Comparison of ENCODE assay signal across 7 cellular contexts in the genomic region with DNA sequence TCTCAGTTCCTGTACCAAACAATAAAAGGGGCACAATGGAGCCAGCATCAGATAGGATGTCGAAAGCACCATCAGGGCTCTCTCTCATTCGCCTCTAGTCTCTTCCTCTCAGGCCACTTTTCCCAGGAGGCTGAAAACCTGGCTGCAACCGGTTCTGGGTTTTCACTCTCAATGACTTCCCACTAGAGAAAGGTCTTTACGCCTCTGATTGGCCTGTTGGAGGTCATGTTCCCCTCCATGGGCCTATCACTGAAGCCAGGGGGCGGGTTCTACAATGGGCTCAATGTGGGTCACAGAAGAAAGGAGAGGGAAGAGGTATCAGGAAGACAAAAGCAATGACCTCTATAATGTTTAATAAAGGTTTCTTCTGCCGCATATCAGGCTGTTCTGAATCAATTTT. TPM values are rescaled to one million over a fixed set of nuclear protein-coding genes. Genes with fewer than 3 reads are reported as not detected.
DNase-seq lines count a peak whose midpoint lies in the region; ATAC-seq and TF ChIP-seq lines count a peak whose summit lies in the region.

No MANE protein-coding gene starts in this region.

- no peaks in the 10 kb centered on the region for H3K9me3 ChIP-seq in thyroid gland

- no peak overlapping the region for H3K27ac Mint-ChIP-seq in activated T-helper 17 cell treated with anti-CD3 and anti-CD28 coated beads, Interleukin-2, amount 50 U/mL, for 72 hours

- H3K9me3 Mint-ChIP-seq in activated T-helper 17 cell treated with anti-CD3 and anti-CD28 coated beads, Interleukin-2, amount 50 U/mL, for 72 hours, result no peaks in the 10 kb centered on the region

- peak; percentile 2 for DNase-seq in T1000 (lab: John Stamatoyannopoulos, UW)
- peak; percentile 62 for DNase-seq in iPS DF 4.7 (ENCODE audit: extremely low read depth, low spot score)
- peak; percentile 72 to 81 for DNase-seq in thyroid gland
- no peak for DNase-seq in mesenteric fat pad (ENCODE audit: low spot score)

- no peaks in the 10 kb centered on the region for H3K36me3 ChIP-seq in thyroid gland

- no peak overlapping the region for H3K4me3 ChIP-seq in thyroid gland (replicated peaks in 1 of 3)

- no peaks in the 10 kb centered on the region for H3K27me3 Mint-ChIP-seq in activated T-helper 17 cell treated with anti-CD3 and anti-CD28 coated beads, Interleukin-2, amount 50 U/mL, for 72 hours

- no peak for TF ChIP-seq POLR2A in thyroid gland (IDR thresholded peaks at IDR 0.05)

- H3K4me1 Mint-ChIP-seq in activated T-helper 17 cell treated with anti-CD3 and anti-CD28 coated beads, Interleukin-2, amount 50 U/mL, for 72 hours, result no peaks in the 10 kb centered on the region

- H3K36me3 Mint-ChIP-seq in activated T-helper 17 cell treated with anti-CD3 and anti-CD28 coated beads, Interleukin-2, amount 50 U/mL, for 72 hours (ENCODE audit: low read depth), result no peaks in the 10 kb centered on the region

- ATAC-seq in HG02678 (IDR thresholded peaks at IDR 0.05; ENCODE audit: unreplicated experiment) (peak; percentile 97), GM21367 (IDR thresholded peaks at IDR 0.05; ENCODE audit: unreplicated experiment) (no peak)
- ATAC-seq in activated T-helper 17 cell treated with anti-CD3 and anti-CD28 coated beads, Interleukin-2, amount 50 U/mL, for 72 hours (replicated peaks), result no peak

- H3K27ac ChIP-seq in thyroid gland, result peak overlapping the region; percentile 23 to 72 (median 54)

- H3K27me3 ChIP-seq in thyroid gland, result no peaks in the 10 kb centered on the region

- H3K4me1 ChIP-seq in thyroid gland, result peaks cover 51 to 64% of the 10 kb centered on the region in 2 donors

- no peak for TF ChIP-seq CTCF in thyroid gland (IDR thresholded peaks at IDR 0.05)

- WGBS in thyroid gland, 2 donors, result 63 to 67% methylated on average over 6 of the region's 6 CpGs

- H3K4me3 Mint-ChIP-seq in activated T-helper 17 cell treated with anti-CD3 and anti-CD28 coated beads, Interleukin-2, amount 50 U/mL, for 72 hours, result no peak overlapping the region

- intact Hi-C loops in thyroid gland (cut with DNase I), result no loop called here

RNA-seq across cellular contexts. Expression of a gene that starts 29.3 kb away (rescaled TPM):
- 10 to 100 TPM; 23.9 to 52.3 (median 29.3) TPM for total RNA-seq in thyroid gland
- total RNA-seq in activated T-helper 17 cell treated with anti-CD3 and anti-CD28 coated beads, Interleukin-2, amount 50 U/mL, for 72 hours, result 10 to 100 TPM; 10.3 to 37.1 TPM
- total RNA-seq in mesenteric fat pad, result 10.5 TPM
